Comparison of ENCODE assay signal across 29 cellular contexts in genomic region chr22:27046603-27047002, GRCh38.
"Had no signal": no experiment of that assay in that cellular context is flagged by ENCODE, and none has a peak within 500 bp of the region (broad histone marks: within the 10 kb centered on the region; RNA-seq: fewer than 3 reads in every experiment).

No MANE protein-coding gene starts in this region.

- H3K27ac Mint-ChIP-seq: naive thymus-derived CD4-positive, alpha-beta T cell; natural killer cell; nephron; neural progenitor cell; progenitor cell of endocrine pancreas; stimulated activated effector memory CD8-positive, alpha-beta T cell treated with anti-CD3 and anti-CD28 coated beads, Interleukin-12 subunit alpha, Interleukin-12 subunit beta, amount 100 ng/mL, for 72 hours; stimulated activated naive B cell treated with anti-CD40 and anti-IgM and Interleukin-4, amounts not matched to agents 10 μg/mL and 1 μg/mL and 100 μg/mL, for 72 hours; stimulated activated naive CD8-positive, alpha-beta T cell treated with anti-CD3 and anti-CD28 coated beads, Interleukin-15, Interleukin-2, amounts not matched to agents 100 ng/mL and 50 ng/mL, for 24 hours; type B pancreatic cell had no signal

- H3K27me3 ChIP-seq: neural progenitor cell, ovary, stomach, testis, tibial artery, transverse colon, vagina had no signal

- H3K4me2 ChIP-seq: neural progenitor cell, smooth muscle cell had no signal

- H3K4me1 Mint-ChIP-seq: naive thymus-derived CD4-positive, alpha-beta T cell; natural killer cell; nephron; stimulated activated effector memory CD8-positive, alpha-beta T cell treated with anti-CD3 and anti-CD28 coated beads, Interleukin-12 subunit alpha, Interleukin-12 subunit beta, amount 100 ng/mL, for 72 hours; stimulated activated naive B cell treated with anti-CD40 and anti-IgM and Interleukin-4, amounts not matched to agents 10 μg/mL and 1 μg/mL and 100 μg/mL, for 72 hours had no signal

- H3K27ac ChIP-seq: neural progenitor cell, ovary, parathyroid adenoma, psoas muscle, skin epidermis, spleen, stomach, testis, tibial artery, transverse colon, upper lobe of right lung, vagina had no signal

- H3K9ac ChIP-seq: neural progenitor cell, parathyroid adenoma had no signal

- H3K36me3 ChIP-seq: neural progenitor cell, ovary, spleen, stomach, tibial artery, transverse colon, upper lobe of right lung, vagina had no signal

- H3K4me3 ChIP-seq: neural progenitor cell, ovary, psoas muscle, skin epidermis, smooth muscle cell, spleen, stomach, testis, tibial artery, transverse colon, upper lobe of right lung, vagina had no signal

- H3K4me1 ChIP-seq: neural progenitor cell, parathyroid adenoma, psoas muscle, spleen, testis, transverse colon, upper lobe of right lung, vagina had no signal

- H3K9me3 Mint-ChIP-seq: natural killer cell; nephron; stimulated activated effector memory CD8-positive, alpha-beta T cell treated with anti-CD3 and anti-CD28 coated beads, Interleukin-12 subunit alpha, Interleukin-12 subunit beta, amount 100 ng/mL, for 72 hours; stimulated activated naive B cell treated with anti-CD40 and anti-IgM and Interleukin-4, amounts not matched to agents 10 μg/mL and 1 μg/mL and 100 μg/mL, for 72 hours; stimulated activated naive CD8-positive, alpha-beta T cell treated with anti-CD3 and anti-CD28 coated beads, Interleukin-15, Interleukin-2, amounts not matched to agents 100 ng/mL and 50 ng/mL, for 24 hours; type B pancreatic cell had no signal

- H3K36me3 Mint-ChIP-seq: naive thymus-derived CD4-positive, alpha-beta T cell; natural killer cell; neural progenitor cell; stimulated activated effector memory CD8-positive, alpha-beta T cell treated with anti-CD3 and anti-CD28 coated beads, Interleukin-12 subunit alpha, Interleukin-12 subunit beta, amount 100 ng/mL, for 72 hours; stimulated activated naive B cell treated with anti-CD40 and anti-IgM and Interleukin-4, amounts not matched to agents 10 μg/mL and 1 μg/mL and 100 μg/mL, for 72 hours; type B pancreatic cell had no signal

- ATAC-seq: naive thymus-derived CD4-positive, alpha-beta T cell; natural killer cell; psoas muscle; right cardiac atrium; sciatic nerve; stimulated activated effector memory CD8-positive, alpha-beta T cell treated with anti-CD3 and anti-CD28 coated beads, Interleukin-12 subunit alpha, Interleukin-12 subunit beta, amount 100 ng/mL, for 72 hours; stimulated activated naive B cell treated with anti-CD40 and anti-IgM and Interleukin-4, amounts not matched to agents 10 μg/mL and 1 μg/mL and 100 μg/mL, for 72 hours; upper lobe of right lung had no signal

- H3K9me3 ChIP-seq: ovary, psoas muscle, stomach, testis, tibial artery, transverse colon, upper lobe of right lung, vagina had no signal

- DNase-seq: naive thymus-derived CD4-positive, alpha-beta T cell; natural killer cell; occipital lobe; ovary; posterior cingulate gyrus; psoas muscle; right cardiac atrium; spleen; stimulated activated CD4-positive, alpha-beta T cell treated with anti-CD3 and anti-CD28 coated beads, Interleukin-12 subunit alpha, Interleukin-12 subunit beta, amount 100 ng/mL, for 4 hours; stimulated activated CD4-positive, alpha-beta T cell treated with anti-CD3 and anti-CD28 coated beads, Interleukin-1b, Interleukin-23, amount 100 ng/mL, for 48 hours; stimulated activated CD4-positive, alpha-beta T cell treated with anti-CD3 and anti-CD28 coated beads, Interleukin-4, amount 100 ng/mL, for 1 hour; stimulated activated naive B cell treated with anti-CD40 and anti-IgM and Interleukin-4, amounts not matched to agents 10 μg/mL and 1 μg/mL and 100 μg/mL, for 72 hours; stimulated activated naive CD4-positive, alpha-beta T cell treated with Interleukin-2 at 50 U/mL for 16 hours; stomach; testis; tibial artery; transverse colon; upper lobe of right lung had no signal

- H3K79me2 ChIP-seq: parathyroid adenoma had no signal

- H3K4me3 Mint-ChIP-seq: naive thymus-derived CD4-positive, alpha-beta T cell; natural killer cell; nephron; neural progenitor cell; stimulated activated effector memory CD8-positive, alpha-beta T cell treated with anti-CD3 and anti-CD28 coated beads, Interleukin-12 subunit alpha, Interleukin-12 subunit beta, amount 100 ng/mL, for 72 hours; stimulated activated naive B cell treated with anti-CD40 and anti-IgM and Interleukin-4, amounts not matched to agents 10 μg/mL and 1 μg/mL and 100 μg/mL, for 72 hours; stimulated activated naive CD8-positive, alpha-beta T cell treated with anti-CD3 and anti-CD28 coated beads, Interleukin-15, Interleukin-2, amounts not matched to agents 100 ng/mL and 50 ng/mL, for 24 hours; type B pancreatic cell had no signal

- H2AFZ ChIP-seq: neural progenitor cell, parathyroid adenoma had no signal
